In genomic region chr12:90836689-90837088, GRCh38 we compare ENCODE assay signal across 1 cellular context.
TF ChIP-seq lines count a peak whose summit lies in the region.

No MANE protein-coding gene starts in this region.

TF ChIP-seq in H1, 55 proteins besides CTCF, POLR2A, EP300 and RAD21:
- TF ChIP-seq RXRA (IDR thresholded peaks at IDR 0.05; ENCODE audit: insufficient read depth, low read depth, low read length), result no peak
- TF ChIP-seq GTF2F1 (IDR thresholded peaks at IDR 0.05; ENCODE audit: borderline replicate concordance, low read depth, low read length), result no peak
- no peak for TF ChIP-seq RBBP5 (IDR thresholded peaks at IDR 0.05; ENCODE audit: borderline replicate concordance, low read depth, low read length)
- TF ChIP-seq MAX (IDR thresholded peaks at IDR 0.05), result no peak
- TF ChIP-seq SIRT6 (IDR thresholded peaks at IDR 0.05; ENCODE audit: low read length), result no peak
- no peak for TF ChIP-seq MAFK (IDR thresholded peaks at IDR 0.05; ENCODE audit: low read depth, low read length)
- TF ChIP-seq, protein P1, sequence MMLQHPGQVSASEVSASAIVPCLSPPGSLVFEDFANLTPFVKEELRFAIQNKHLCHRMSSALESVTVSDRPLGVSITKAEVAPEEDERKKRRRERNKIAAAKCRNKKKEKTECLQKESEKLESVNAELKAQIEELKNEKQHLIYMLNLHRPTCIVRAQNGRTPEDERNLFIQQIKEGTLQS (IDR thresholded peaks at IDR 0.05; ENCODE audit: insufficient read depth, low read depth, low read length), result no peak
- no peak for TF ChIP-seq TAF7 (optimal IDR thresholded peaks at IDR 0.05; ENCODE audit: borderline replicate concordance, low read depth, low read length)
- TF ChIP-seq ASH2L (IDR thresholded peaks at IDR 0.05; ENCODE audit: low read length), result no peak
- no peak for TF ChIP-seq CEBPB (IDR thresholded peaks at IDR 0.05; ENCODE audit: low read depth, low read length)
- no peak for TF ChIP-seq BACH1 (IDR thresholded peaks at IDR 0.05; ENCODE audit: low read length)
- no peak for TF ChIP-seq KDM4A (IDR thresholded peaks at IDR 0.05; ENCODE audit: low read depth, low read length, severe bottlenecking)
- no peak for TF ChIP-seq GABPA (IDR thresholded peaks at IDR 0.05; ENCODE audit: borderline replicate concordance, insufficient read depth, low read length)
- TF ChIP-seq TAF1 (IDR thresholded peaks at IDR 0.05; ENCODE audit: low read depth, low read length), result no peak
- no peak for TF ChIP-seq CBX5 (IDR thresholded peaks at IDR 0.05; ENCODE audit: low read depth, low read length)
